15 cellular contexts compared by ENCODE assay signal in the genomic region with DNA sequence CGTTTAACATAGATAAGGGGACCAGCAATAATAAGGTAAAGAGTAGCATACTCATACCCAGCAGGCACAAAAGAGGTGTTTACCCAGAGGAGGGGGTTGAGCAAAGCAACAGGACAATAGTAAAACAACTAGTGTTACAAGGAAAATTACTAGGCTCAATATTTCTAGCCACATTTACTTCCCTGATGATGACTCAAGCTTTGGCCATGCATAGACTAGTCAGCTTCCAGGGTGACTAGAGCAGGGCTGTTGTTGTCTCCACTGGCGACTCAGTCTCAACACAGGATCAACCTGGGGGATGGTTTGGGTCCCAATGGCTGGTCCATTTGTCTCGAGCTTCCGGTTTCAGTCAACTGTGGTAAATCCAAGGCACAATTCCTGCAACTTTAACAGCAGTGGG.
DNase-seq lines count a peak whose midpoint lies in the region; ATAC-seq and TF ChIP-seq lines count a peak whose summit lies in the region.
"Had no signal": no experiment of that assay in that cellular context is flagged by ENCODE, and none has a peak within 500 bp of the region (broad histone marks: within the 10 kb centered on the region; RNA-seq: fewer than 3 reads in every experiment).

No MANE protein-coding gene starts in this region.

- H4K20me1 ChIP-seq in mammary epithelial cell (ENCODE audit: insufficient read depth, low read length) = no peaks in the 10 kb centered on the region

- no peaks in the 10 kb centered on the region for H3K79me2 ChIP-seq in mammary epithelial cell (ENCODE audit: insufficient read depth, low read length)

- H2AFZ ChIP-seq in mammary epithelial cell (ENCODE audit: low read depth, low read length) = no peak overlapping the region

- CTCF ChIA-PET in mammary epithelial cell (lab: Charles Lee; ENCODE audit: low non-redundant PET) (no interaction called here), MCF 10A (lab: Yijun Ruan, JAX) (no interaction called here)

- no peaks in the 10 kb centered on the region for H3K36me3 ChIP-seq in mammary epithelial cell (ENCODE audit: insufficient read depth, low read length)
- H3K36me3 ChIP-seq in Peyer's patch = no peaks in the 10 kb centered on the region
- H3K36me3 ChIP-seq: left ventricle myocardium inferior had no signal

- peak; percentile 61 for DNase-seq in mammary epithelial cell
- no peak for DNase-seq in MCF 10A (ENCODE audit: unreplicated experiment)
- DNase-seq in astrocyte of the hippocampus (ENCODE audit: low read depth, low spot score) = peak; percentile 48
- DNase-seq in islet precursor cell = peak; percentile 65
- DNase-seq in Peyer's patch = no peak
- no peak for DNase-seq in osteocyte (ENCODE audit: extremely low spot score, unreplicated experiment)
- no peak for DNase-seq in activated CD4-positive, alpha-beta T cell treated with anti-CD3 and anti-CD28 coated beads, Interleukin-2, amount 50 U/mL, for 4 hours
- DNase-seq: KBM-7, left ventricle myocardium inferior, NCI-H187, NCI-H774 had no signal

- no peak for TF ChIP-seq POLR2A in Peyer's patch (IDR thresholded peaks at IDR 0.05)

- H3K4me1 ChIP-seq in mammary epithelial cell (ENCODE audit: insufficient read depth, low read length) (peaks cover 10% of the 10 kb centered on the region), Peyer's patch (no peaks in the 10 kb centered on the region)
- H3K4me1 ChIP-seq: A549, left ventricle myocardium inferior had no signal

- H3K9ac ChIP-seq in mammary epithelial cell (ENCODE audit: insufficient read depth, low read length) = no peak overlapping the region

- no peak for ATAC-seq in HG03095 (IDR thresholded peaks at IDR 0.05; ENCODE audit: unreplicated experiment)
- ATAC-seq: A549; activated naive CD4-positive, alpha-beta T cell treated with anti-CD3 and anti-CD28 coated beads, Interleukin-2, amount 50 U/mL, for 72 hours had no signal

- POLR2A ChIA-PET in MCF 10A (lab: Yijun Ruan, JAX) = no interaction called here

- intact Hi-C loops in mammary epithelial cell (cut with micrococcal nuclease) (no loop called here), MCF 10A (cut with micrococcal nuclease) (no loop called here)

- H3K27me3 ChIP-seq in mammary epithelial cell (ENCODE audit: insufficient read depth, low read length) = no peaks in the 10 kb centered on the region
- H3K27me3 ChIP-seq in Peyer's patch = no peaks in the 10 kb centered on the region

- BruUV-seq in mammary epithelial cell (replicated peaks; lab: Mats Ljungman, UMichigan) (no TSS peak), MCF 10A (replicated peaks; lab: Mats Ljungman, UMichigan) (no TSS peak)

- H3K4me3 Mint-ChIP-seq in MCF 10A (ENCODE audit: unreplicated experiment) (no peak overlapping the region), osteocyte (ENCODE audit: unreplicated experiment) (no peak overlapping the region)
- H3K4me3 Mint-ChIP-seq: neural crest cell had no signal

- H3K36me3 Mint-ChIP-seq in MCF 10A (ENCODE audit: insufficient read depth, unreplicated experiment) (no peaks in the 10 kb centered on the region), osteocyte (ENCODE audit: unreplicated experiment) (no peaks in the 10 kb centered on the region)

- peaks cover 1% of the 10 kb centered on the region for H3K27me3 Mint-ChIP-seq in MCF 10A (ENCODE audit: insufficient read depth, unreplicated experiment)
- no peaks in the 10 kb centered on the region for H3K27me3 Mint-ChIP-seq in osteocyte (ENCODE audit: unreplicated experiment)

- dilution Hi-C loops in mammary epithelial cell (cut with HindIII; ENCODE audit: low sequenced_read_pairs) = no loop called here

- H3K27ac Mint-ChIP-seq in MCF 10A (ENCODE audit: low read depth, unreplicated experiment) = no peak overlapping the region
- no peak overlapping the region for H3K27ac Mint-ChIP-seq in osteocyte (ENCODE audit: unreplicated experiment)
- H3K27ac Mint-ChIP-seq: activated naive CD4-positive, alpha-beta T cell treated with anti-CD3 and anti-CD28 coated beads, Interleukin-2, amount 50 U/mL, for 72 hours had no signal

- whole genome bisulfite sequencing in mammary epithelial cell (ENCODE audit: low coverage, missing lambda C conversion rate) = 43% methylated on average over 2 of the region's 4 CpGs

- H3K4me2 ChIP-seq in mammary epithelial cell (ENCODE audit: insufficient read depth, low read depth, low read length) = peak overlapping the region; percentile 35
- H3K4me2 ChIP-seq: A549 had no signal

- no peaks in the 10 kb centered on the region for H3K9me3 ChIP-seq in mammary epithelial cell (replicated peaks; ENCODE audit: insufficient read depth, low read length)
- no peaks in the 10 kb centered on the region for H3K9me3 ChIP-seq in Peyer's patch
- H3K9me3 ChIP-seq: A549, left ventricle myocardium inferior had no signal

- TF ChIP-seq CTCF in mammary epithelial cell (conservative IDR thresholded peaks at IDR 0.05 in 1 of 2, IDR thresholded peaks at IDR 0.05 in 1 of 2; ENCODE audit: extremely low read depth in 1 of 2, insufficient read depth in 1 of 2, low read depth in 1 of 2, low read length in 2 of 2) (no peak), MCF 10A (IDR thresholded peaks at IDR 0.05; ENCODE audit: unreplicated experiment) (no peak), Peyer's patch (IDR thresholded peaks at IDR 0.05) (no peak), osteocyte (IDR thresholded peaks at IDR 0.05) (no peak)

- H3K9me3 Mint-ChIP-seq in MCF 10A (ENCODE audit: unreplicated experiment) (no peaks in the 10 kb centered on the region), osteocyte (ENCODE audit: unreplicated experiment) (no peaks in the 10 kb centered on the region)

- H3K4me1 Mint-ChIP-seq in MCF 10A (ENCODE audit: insufficient read depth, unreplicated experiment) = no peaks in the 10 kb centered on the region
- peaks cover 47% of the 10 kb centered on the region for H3K4me1 Mint-ChIP-seq in osteocyte (ENCODE audit: unreplicated experiment)

- H3K27ac ChIP-seq in mammary epithelial cell (ENCODE audit: insufficient read depth, low read depth, low read length) (peak overlapping the region; percentile 22), Peyer's patch (no peak overlapping the region)
- H3K27ac ChIP-seq: A549, left ventricle myocardium inferior had no signal

- in situ Hi-C loops in mammary epithelial cell (cut with MboI; ENCODE audit: low sequenced_read_pairs in 2 of 2) = no loop called here

- H3K4me3 ChIP-seq in mammary epithelial cell (replicated peaks in 1 of 3; ENCODE audit: insufficient read depth in 1 of 3, low read depth in 2 of 3, low read length in 3 of 3) (no peak overlapping the region), Peyer's patch (no peak overlapping the region)
- H3K4me3 ChIP-seq: A549, left ventricle myocardium inferior had no signal

Comparison
In these comparisons a context has a peak if more than half of its experiments do, and no peak if none do; other contexts are left out.
1. DNase-seq: peak in mammary epithelial cell (single experiment), astrocyte of the hippocampus (single experiment) and islet precursor cell (single experiment); none in MCF 10A (single experiment), Peyer's patch (0 of 3), osteocyte (single experiment) and activated CD4-positive, alpha-beta T cell treated with anti-CD3 and anti-CD28 coated beads, Interleukin-2, amount 50 U/mL, for 4 hours (0 of 2).